ENCODE assay signal across 23 cellular contexts in genomic region chr5:149664666-149665415, GRCh38.
"Had no signal": no experiment of that assay in that cellular context is flagged by ENCODE, and none has a peak within 500 bp of the region (broad histone marks: within the 10 kb centered on the region; RNA-seq: fewer than 3 reads in every experiment).

No MANE protein-coding gene starts in this region.

- H3K36me3 ChIP-seq: cardiac muscle cell, sigmoid colon, spleen, thoracic aorta, upper lobe of right lung had no signal

- H2AFZ ChIP-seq: hepatocyte had no signal

- H3K4me1 ChIP-seq: body of pancreas, upper lobe of right lung had no signal

- H3K4me2 ChIP-seq: hepatocyte had no signal

- H3K9me3 ChIP-seq: body of pancreas, sigmoid colon, upper lobe of right lung had no signal

- H3K27ac ChIP-seq: body of pancreas, cardiac muscle cell, hepatocyte, sigmoid colon, thoracic aorta had no signal

- H3K79me2 ChIP-seq: hepatocyte, parathyroid adenoma had no signal

- H3K4me3 ChIP-seq: body of pancreas, cardiac muscle cell, hepatocyte, sigmoid colon, spleen, thoracic aorta, upper lobe of right lung had no signal

- ATAC-seq: body of pancreas; natural killer cell treated with Interleukin-12 subunit alpha and Interleukin-12 subunit beta and Interleukin-15 and Interleukin-18, amount 100 ng/mL, for 72 hours; WTC11 had no signal

- H3K9ac ChIP-seq: parathyroid adenoma had no signal

- DNase-seq: activated effector memory CD4-positive, alpha-beta T cell treated with anti-CD3 and anti-CD28 coated beads, Interleukin-2, amount 50 U/mL, for 16 hours; activated naive CD4-positive, alpha-beta T cell treated with anti-CD3 and anti-CD28 coated beads, Interleukin-2, amount 10 ng/mL, durations not matched to agents 7 days and 5 days; activated T-cell treated with anti-CD3 and anti-CD28 coated beads for 4 hours; body of pancreas; dermis blood vessel endothelial cell; effector CD8-positive, alpha-beta T cell; erythroblast; foreskin fibroblast; immature natural killer cell; midbrain; sigmoid colon; spleen; stimulated activated CD4-positive, alpha-beta T cell treated with anti-CD3 and anti-CD28 coated beads, Interleukin-4, amount 100 ng/mL, for 1 hour; stimulated activated naive CD4-positive, alpha-beta T cell; T-helper 1 cell; T-helper 9 cell; upper lobe of right lung had no signal

- H3K27me3 ChIP-seq: body of pancreas, cardiac muscle cell, hepatocyte, sigmoid colon, spleen, upper lobe of right lung had no signal
